In genomic region chr13:35554972-35555623, GRCh38 we compare ENCODE assay signal across 35 cellular contexts.
"Had no signal": no experiment of that assay in that cellular context is flagged by ENCODE, and none has a peak within 500 bp of the region (broad histone marks: within the 10 kb centered on the region; RNA-seq: fewer than 3 reads in every experiment).

No MANE protein-coding gene starts in this region.

- H3K9me3 Mint-ChIP-seq: activated naive CD4-positive, alpha-beta T cell treated with anti-CD3 and anti-CD28 coated beads, Interleukin-2, amount 50 U/mL, for 72 hours; activated T-cell treated with anti-CD3 and anti-CD28 coated beads, Interleukin-2, amount 50 U/mL, for 72 hours; naive thymus-derived CD8-positive, alpha-beta T cell; neural progenitor cell; stimulated activated memory B cell treated with anti-CD40 and anti-IgM and Interleukin-4, amounts not matched to agents 10 μg/mL and 1 μg/mL and 100 μg/mL, for 72 hours; stimulated activated naive CD8-positive, alpha-beta T cell treated with anti-CD3 and anti-CD28 coated beads, Interleukin-15, amount 100 ng/mL, for 72 hours; type B pancreatic cell had no signal

- DNase-seq: activated CD4-positive, alpha-beta T cell treated with anti-CD3 and anti-CD28 coated beads for 36 hours; activated CD4-positive, CD25-positive, alpha-beta regulatory T cell; activated CD8-positive, alpha-beta memory T cell treated with anti-CD3 and anti-CD28 coated beads, Interleukin-2, amount 10 ng/mL, durations not matched to agents 7 days and 5 days; activated CD8-positive, alpha-beta T cell treated with anti-CD3 and anti-CD28 coated beads, Interleukin-2, amount 10 ng/mL, durations not matched to agents 7 days and 5 days; activated naive CD4-positive, alpha-beta T cell; activated T-cell treated with anti-CD3 and anti-CD28 coated beads, Interleukin-2, amount 50 U/mL, for 72 hours; adrenal gland; aorta; body of pancreas; dorsolateral prefrontal cortex; effector memory CD4-positive, alpha-beta T cell; foreskin fibroblast; heart right ventricle; kidney glomerular epithelial cell; left lung; lower lobe of right lung; mesenchymal stem cell; naive thymus-derived CD8-positive, alpha-beta T cell; occipital lobe; psoas muscle; sigmoid colon; stimulated activated CD4-positive, alpha-beta T cell treated with anti-CD3 and anti-CD28 coated beads, Interleukin-1b, Interleukin-23, amount 100 ng/mL, for 48 hours; stimulated activated CD4-positive, alpha-beta T cell treated with anti-CD3 and anti-CD28 coated beads, Interleukin-4, amount 100 ng/mL, for 4 hours; stimulated activated CD8-positive, alpha-beta memory T cell treated with anti-CD3 and anti-CD28 coated beads, Interleukin-4, amount 100 ng/mL, for 48 hours; stimulated activated naive CD8-positive, alpha-beta T cell treated with anti-CD3 and anti-CD28 coated beads, Interleukin-15, amount 100 ng/mL, for 72 hours; substantia nigra; uterus had no signal

- H3K4me3 ChIP-seq: adrenal gland, body of pancreas, cardiac muscle cell, coronary artery, dorsolateral prefrontal cortex, heart right ventricle, left lung, lower lobe of right lung, neural progenitor cell, psoas muscle, sigmoid colon, smooth muscle cell, uterus had no signal

- H3K4me3 Mint-ChIP-seq: activated CD4-positive, alpha-beta T cell treated with anti-CD3 and anti-CD28 coated beads for 36 hours; activated CD8-positive, alpha-beta memory T cell treated with anti-CD3 and anti-CD28 coated beads, Interleukin-2, amount 10 ng/mL, durations not matched to agents 7 days and 5 days; activated CD8-positive, alpha-beta T cell treated with anti-CD3 and anti-CD28 coated beads, Interleukin-2, amount 10 ng/mL, durations not matched to agents 7 days and 5 days; activated T-cell treated with anti-CD3 and anti-CD28 coated beads, Interleukin-2, amount 50 U/mL, for 72 hours; naive thymus-derived CD8-positive, alpha-beta T cell; neural progenitor cell; stimulated activated memory B cell treated with anti-CD40 and anti-IgM and Interleukin-4, amounts not matched to agents 10 μg/mL and 1 μg/mL and 100 μg/mL, for 72 hours; stimulated activated naive CD8-positive, alpha-beta T cell treated with anti-CD3 and anti-CD28 coated beads, Interleukin-15, amount 100 ng/mL, for 72 hours; type B pancreatic cell had no signal

- H3K27ac Mint-ChIP-seq: activated CD4-positive, alpha-beta T cell treated with anti-CD3 and anti-CD28 coated beads for 36 hours; activated CD8-positive, alpha-beta memory T cell treated with anti-CD3 and anti-CD28 coated beads, Interleukin-2, amount 10 ng/mL, durations not matched to agents 7 days and 5 days; activated CD8-positive, alpha-beta T cell treated with anti-CD3 and anti-CD28 coated beads, Interleukin-2, amount 10 ng/mL, durations not matched to agents 7 days and 5 days; activated naive CD4-positive, alpha-beta T cell treated with anti-CD3 and anti-CD28 coated beads, Interleukin-2, amount 50 U/mL, for 72 hours; activated T-cell treated with anti-CD3 and anti-CD28 coated beads, Interleukin-2, amount 50 U/mL, for 72 hours; naive thymus-derived CD8-positive, alpha-beta T cell; neural progenitor cell; stimulated activated memory B cell treated with anti-CD40 and anti-IgM and Interleukin-4, amounts not matched to agents 10 μg/mL and 1 μg/mL and 100 μg/mL, for 72 hours; stimulated activated naive CD8-positive, alpha-beta T cell treated with anti-CD3 and anti-CD28 coated beads, Interleukin-15, amount 100 ng/mL, for 72 hours; type B pancreatic cell had no signal

- H3K4me1 Mint-ChIP-seq: activated CD4-positive, alpha-beta T cell treated with anti-CD3 and anti-CD28 coated beads for 36 hours; activated CD8-positive, alpha-beta memory T cell treated with anti-CD3 and anti-CD28 coated beads, Interleukin-2, amount 10 ng/mL, durations not matched to agents 7 days and 5 days; naive thymus-derived CD8-positive, alpha-beta T cell; neural progenitor cell; stimulated activated memory B cell treated with anti-CD40 and anti-IgM and Interleukin-4, amounts not matched to agents 10 μg/mL and 1 μg/mL and 100 μg/mL, for 72 hours; stimulated activated naive CD8-positive, alpha-beta T cell treated with anti-CD3 and anti-CD28 coated beads, Interleukin-15, amount 100 ng/mL, for 72 hours had no signal

- H3K36me3 Mint-ChIP-seq: activated CD8-positive, alpha-beta memory T cell treated with anti-CD3 and anti-CD28 coated beads, Interleukin-2, amount 10 ng/mL, durations not matched to agents 7 days and 5 days; activated naive CD4-positive, alpha-beta T cell treated with anti-CD3 and anti-CD28 coated beads, Interleukin-2, amount 50 U/mL, for 72 hours; neural progenitor cell; stimulated activated memory B cell treated with anti-CD40 and anti-IgM and Interleukin-4, amounts not matched to agents 10 μg/mL and 1 μg/mL and 100 μg/mL, for 72 hours; type B pancreatic cell had no signal

- H3K27ac ChIP-seq: adrenal gland, body of pancreas, cardiac muscle cell, coronary artery, dorsolateral prefrontal cortex, heart right ventricle, left lung, lower lobe of right lung, neural progenitor cell, parathyroid adenoma, psoas muscle, sigmoid colon, uterus had no signal

- ATAC-seq: activated CD4-positive, alpha-beta T cell treated with anti-CD3 and anti-CD28 coated beads for 36 hours; activated CD8-positive, alpha-beta memory T cell treated with anti-CD3 and anti-CD28 coated beads, Interleukin-2, amount 10 ng/mL, durations not matched to agents 7 days and 5 days; activated CD8-positive, alpha-beta T cell treated with anti-CD3 and anti-CD28 coated beads, Interleukin-2, amount 10 ng/mL, durations not matched to agents 7 days and 5 days; activated naive CD4-positive, alpha-beta T cell treated with anti-CD3 and anti-CD28 coated beads, Interleukin-2, amount 50 U/mL, for 72 hours; activated T-cell treated with anti-CD3 and anti-CD28 coated beads, Interleukin-2, amount 50 U/mL, for 72 hours; body of pancreas; heart right ventricle; left lung; lower lobe of right lung; naive thymus-derived CD8-positive, alpha-beta T cell; psoas muscle; stimulated activated memory B cell treated with anti-CD40 and anti-IgM and Interleukin-4, amounts not matched to agents 10 μg/mL and 1 μg/mL and 100 μg/mL, for 72 hours; stimulated activated naive CD8-positive, alpha-beta T cell treated with anti-CD3 and anti-CD28 coated beads, Interleukin-15, amount 100 ng/mL, for 72 hours had no signal

- H3K27me3 Mint-ChIP-seq: activated CD4-positive, alpha-beta T cell treated with anti-CD3 and anti-CD28 coated beads for 36 hours; activated CD8-positive, alpha-beta memory T cell treated with anti-CD3 and anti-CD28 coated beads, Interleukin-2, amount 10 ng/mL, durations not matched to agents 7 days and 5 days; naive thymus-derived CD8-positive, alpha-beta T cell; stimulated activated memory B cell treated with anti-CD40 and anti-IgM and Interleukin-4, amounts not matched to agents 10 μg/mL and 1 μg/mL and 100 μg/mL, for 72 hours; stimulated activated naive CD8-positive, alpha-beta T cell treated with anti-CD3 and anti-CD28 coated beads, Interleukin-15, amount 100 ng/mL, for 72 hours; type B pancreatic cell had no signal
